ENCODE assay signal across 9 cellular contexts in genomic region chr3:175149675-175150074, GRCh38.
DNase-seq lines count a peak whose midpoint lies in the region; ATAC-seq and TF ChIP-seq lines count a peak whose summit lies in the region.
"Had no signal": no experiment of that assay in that cellular context is flagged by ENCODE, and none has a peak within 500 bp of the region (broad histone marks: within the 10 kb centered on the region; RNA-seq: fewer than 3 reads in every experiment).

No MANE protein-coding gene starts in this region.

- no peaks in the 10 kb centered on the region for H3K27me3 ChIP-seq in WERI-Rb-1 (ENCODE audit: insufficient read depth, low read depth, severe bottlenecking)

- peak; percentile 43 for DNase-seq in A172 (ENCODE audit: low spot score)
- peak; percentile 100 for DNase-seq in NCI-H1105 treated with DMSO at 0.1 percent for 48 hours (lab: John Stamatoyannopoulos, UW)
- peak; percentile 35 for DNase-seq in WERI-Rb-1
- no peak for DNase-seq in AG08395 (ENCODE audit: low spot score)
- no peak for DNase-seq in occipital lobe (lab: John Stamatoyannopoulos, UW)
- DNase-seq: activated T-cell treated with anti-CD3 and anti-CD28 coated beads, Interleukin-2, amount 50 U/mL, for 24 hours had no signal

- no peaks in the 10 kb centered on the region for H3K9me3 ChIP-seq in HEK293 (ENCODE audit: control insufficient read depth, insufficient read depth, low read depth, low read length)
- H3K9me3 ChIP-seq in WERI-Rb-1 (ENCODE audit: severe bottlenecking) = no peaks in the 10 kb centered on the region

- H3K36me3 ChIP-seq in HEK293 (ENCODE audit: control insufficient read depth in 2 of 2, insufficient read depth in 1 of 2, low read length in 2 of 2) (no peaks in the 10 kb centered on the region), WERI-Rb-1 (no peaks in the 10 kb centered on the region)

- CTCF ChIA-PET in HEK293 (lab: Yijun Ruan, JAX) = no interaction called here

- POLR2A ChIA-PET in HEK293 (lab: Yijun Ruan, JAX) = interaction anchor here (0.6 kb wide), 1 partner anchor 275 kb away, joined by 6 read pairs; no protein-coding TSS in a partner anchor

- H3K27ac ChIP-seq in HEK293 (ENCODE audit: extremely low read depth, low read depth, low read length) (no peak overlapping the region), WERI-Rb-1 (no peak overlapping the region)

- ATAC-seq in GM21381 (IDR thresholded peaks at IDR 0.05; ENCODE audit: unreplicated experiment) (no peak), GM18519 (IDR thresholded peaks at IDR 0.05; ENCODE audit: low FRiP score, unreplicated experiment) (no peak)

- TF ChIP-seq CTCF in HEK293 (tag by site-specific recombination; IDR thresholded peaks at IDR 0.05) (no peak), WERI-Rb-1 (IDR thresholded peaks at IDR 0.05; ENCODE audit: low read depth, low read length) (no peak)

- H3K4me3 ChIP-seq in HEK293 (ENCODE audit: low read depth, low read length) = no peak overlapping the region
- no peak overlapping the region for H3K4me3 ChIP-seq in WERI-Rb-1 (ENCODE audit: low read depth, low read length)

- no peaks in the 10 kb centered on the region for H3K4me1 ChIP-seq in HEK293 (ENCODE audit: control insufficient read depth, insufficient read depth, low read length)

TF ChIP-seq in HEK293, 187 proteins besides CTCF, POLR2A, EP300 and RAD21:
- no peak for TF ChIP-seq ZNF280C (tag by site-specific recombination; IDR thresholded peaks at IDR 0.05)
- TF ChIP-seq ZNF26 (tag by site-specific recombination; IDR thresholded peaks at IDR 0.05) = no peak
- no peak for TF ChIP-seq ZBTB26 (tag by site-specific recombination; optimal IDR thresholded peaks at IDR 0.05)
- no peak for TF ChIP-seq ELK4 (IDR thresholded peaks at IDR 0.05; ENCODE audit: borderline replicate concordance, low read depth, low read length)
- no peak for TF ChIP-seq MZF1 (tag by site-specific recombination; IDR thresholded peaks at IDR 0.05; ENCODE audit: borderline replicate concordance)
- no peak for TF ChIP-seq ZNF239 (tag by site-specific recombination; IDR thresholded peaks at IDR 0.05)
- TF ChIP-seq SCRT2 (tag by site-specific recombination; IDR thresholded peaks at IDR 0.05) = peak; percentile 72

Comparison
In these comparisons a context has a peak if more than half of its experiments do, and no peak if none do; other contexts are left out.
1. DNase-seq: peak in A172 (single experiment), NCI-H1105 treated with DMSO at 0.1 percent for 48 hours (single experiment) and WERI-Rb-1 (single experiment); none in AG08395 (single experiment) and occipital lobe (single experiment).